ENCODE assay signal across 19 cellular contexts in genomic region chr16:28513484-28514181, GRCh38. TPM values are rescaled to one million over a fixed set of nuclear protein-coding genes. Genes with fewer than 3 reads are reported as not detected.
"Had no signal": no experiment of that assay in that cellular context is flagged by ENCODE, and none has a peak within 500 bp of the region (broad histone marks: within the 10 kb centered on the region; RNA-seq: fewer than 3 reads in every experiment).

No MANE protein-coding gene starts in this region.

- H3K4me1 Mint-ChIP-seq: brain, endodermal cell had no signal

- H3K9me3 ChIP-seq: adrenal gland, tibial artery, vagina had no signal

- DNase-seq: activated CD4-positive, alpha-beta T cell treated with anti-CD3 and anti-CD28 coated beads for 48 hours; activated CD8-positive, alpha-beta memory T cell treated with anti-CD3 and anti-CD28 coated beads for 24 hours; activated naive CD4-positive, alpha-beta T cell treated with anti-CD3 and anti-CD28 coated beads, Interleukin-2, amount 50 U/mL, for 16 hours; adrenal gland; dermis blood vessel endothelial cell; endodermal cell; erythroblast; hippocampal formation; retina; stimulated activated CD4-positive, alpha-beta T cell treated with anti-CD3 and anti-CD28 coated beads, Interleukin-1b, Interleukin-23, amount 100 ng/mL, for 48 hours; tibial artery had no signal

- ATAC-seq: WTC11 had no signal

- H3K4me3 ChIP-seq: adrenal gland, tibial artery, vagina had no signal

- H3K9me3 Mint-ChIP-seq: activated T-helper 2 cell treated with anti-CD3 and anti-CD28 coated beads, Interferon-gamma antibody, Interleukin-2, Interleukin-4, amounts not matched to agents 10 μg/mL and 5 μg/mL and 100 μg/mL, durations not matched to agents 14 hours and 24 hours and 36 hours; brain; endodermal cell; stimulated activated memory B cell treated with anti-CD40 and anti-IgM and Interleukin-4, amounts not matched to agents 10 μg/mL and 1 μg/mL and 100 μg/mL, for 72 hours; WTC11 had no signal

- H3K27ac ChIP-seq: adrenal gland, tibial artery, vagina had no signal

- H3K36me3 ChIP-seq: adrenal gland, tibial artery, vagina had no signal

- H3K4me1 ChIP-seq: adrenal gland, tibial artery, vagina had no signal

- H3K36me3 Mint-ChIP-seq: brain; stimulated activated memory B cell treated with anti-CD40 and anti-IgM and Interleukin-4, amounts not matched to agents 10 μg/mL and 1 μg/mL and 100 μg/mL, for 72 hours; WTC11 had no signal

- H3K27ac Mint-ChIP-seq: activated T-helper 2 cell treated with anti-CD3 and anti-CD28 coated beads, Interferon-gamma antibody, Interleukin-2, Interleukin-4, amounts not matched to agents 10 μg/mL and 5 μg/mL and 100 μg/mL, durations not matched to agents 14 hours and 24 hours and 36 hours; brain; endodermal cell; stimulated activated memory B cell treated with anti-CD40 and anti-IgM and Interleukin-4, amounts not matched to agents 10 μg/mL and 1 μg/mL and 100 μg/mL, for 72 hours; WTC11 had no signal

- H3K27me3 ChIP-seq: adrenal gland, tibial artery, vagina had no signal

- H3K4me3 Mint-ChIP-seq: brain; endodermal cell; stimulated activated memory B cell treated with anti-CD40 and anti-IgM and Interleukin-4, amounts not matched to agents 10 μg/mL and 1 μg/mL and 100 μg/mL, for 72 hours; WTC11 had no signal

RNA-seq across cellular contexts. Expression of gene IL27, which starts 7.0 kb away (rescaled TPM):
- total RNA-seq: activated T-helper 2 cell treated with anti-CD3 and anti-CD28 coated beads, Interferon-gamma antibody, Interleukin-2, Interleukin-4, amounts not matched to agents 10 μg/mL and 5 μg/mL and 100 μg/mL, durations not matched to agents 14 hours and 24 hours and 36 hours; dermis blood vessel endothelial cell; endodermal cell; lung microvascular endothelial cell; mucosa of gallbladder; T-helper 1 cell treated with Interleukin-12 subunit alpha and Interleukin-12 subunit beta and Interleukin-4 antibody, amounts not matched to agents 30 ng/mL and 1 ng/mL, for 36 hours; vagina; WTC11 had no signal

RNA-seq across cellular contexts. Expression of gene APOBR, which starts 19.2 kb away (rescaled TPM):
- total RNA-seq: endodermal cell, lung microvascular endothelial cell, WTC11 had no signal

RNA-seq across cellular contexts. Expression of gene NUPR1, which starts 25.1 kb away (rescaled TPM):
- total RNA-seq: activated T-helper 2 cell treated with anti-CD3 and anti-CD28 coated beads, Interferon-gamma antibody, Interleukin-2, Interleukin-4, amounts not matched to agents 10 μg/mL and 5 μg/mL and 100 μg/mL, durations not matched to agents 14 hours and 24 hours and 36 hours; endodermal cell; T-helper 1 cell treated with Interleukin-12 subunit alpha and Interleukin-12 subunit beta and Interleukin-4 antibody, amounts not matched to agents 30 ng/mL and 1 ng/mL, for 36 hours had no signal
